In the genomic region with DNA sequence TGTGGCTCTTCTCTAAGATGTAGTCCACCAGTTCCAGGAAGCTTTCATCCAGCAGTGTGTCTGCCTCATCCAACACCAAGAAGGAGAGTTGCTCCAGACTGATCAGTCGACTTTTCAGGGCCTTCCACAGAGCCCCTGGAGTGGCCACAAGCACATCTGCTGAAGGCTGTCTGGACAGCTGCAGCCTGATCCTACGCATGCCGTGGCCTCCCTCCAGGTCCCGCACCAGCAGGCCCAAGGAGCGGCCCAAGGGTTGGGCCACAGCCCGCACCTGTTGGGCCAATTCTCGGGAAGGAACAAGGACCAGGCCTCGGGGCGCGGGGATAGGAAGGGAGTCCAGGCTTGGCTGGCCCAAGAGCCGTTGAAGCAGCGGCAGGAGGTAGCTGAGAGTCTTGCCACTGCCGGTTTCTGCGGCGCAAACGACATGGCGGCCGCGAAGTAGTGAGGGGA, we compare ENCODE assay signal across 8 cellular contexts. TPM values are rescaled to one million over a fixed set of nuclear protein-coding genes. Genes with fewer than 3 reads are reported as not detected.
A peak's percentile ranks its signal among the peaks of the same experiment; 100 is the strongest.
DNase-seq lines count a peak whose midpoint lies in the region; ATAC-seq and TF ChIP-seq lines count a peak whose summit lies in the region.

No MANE protein-coding gene starts in this region.

- H3K36me3 Mint-ChIP-seq in T-helper 17 cell (ENCODE audit: low read depth), result peaks cover 3% of the 10 kb centered on the region

- peak overlapping the region; percentile 100 for H3K4me3 Mint-ChIP-seq in T-helper 17 cell

- H3K9me3 ChIP-seq in T-helper 17 cell (ENCODE audit: control insufficient read depth, low read length, poor library complexity, severe bottlenecking) (no peaks in the 10 kb centered on the region), sigmoid colon (no peaks in the 10 kb centered on the region)

- H3K27ac ChIP-seq in foreskin keratinocyte (peak overlapping the region; percentile 79), sigmoid colon (peak overlapping the region; percentile 82 to 89 (median 84))

- intact Hi-C loops in Right ventricle myocardium superior (cut with DNase I), result no loop called here
- intact Hi-C loops in cardiac septum (cut with DNase I), result loop anchor here (5.0 kb wide), 1 partner anchor 130 kb away; the partner anchor contains the start of gene PSKH1
- intact Hi-C loops in sigmoid colon (cut with DNase I), result loop anchor here (10.0 kb wide), 1 partner anchor 218 kb away; the partner anchor contains the start of genes RANBP10 and TSNAXIP1

- H3K27me3 Mint-ChIP-seq in T-helper 17 cell, result no peaks in the 10 kb centered on the region

- no peak for TF ChIP-seq EP300 in sigmoid colon (IDR thresholded peaks at IDR 0.05)

- peak; percentile 13 for ATAC-seq in Right ventricle myocardium superior (ENCODE audit: poor library complexity)
- no peak for ATAC-seq in T-helper 17 cell
- no peak for ATAC-seq in foreskin keratinocyte

- peaks cover 18% of the 10 kb centered on the region for H3K4me1 Mint-ChIP-seq in T-helper 17 cell

- TF ChIP-seq POLR2A in sigmoid colon (IDR thresholded peaks at IDR 0.05), result no peak

- H3K4me3 ChIP-seq in sigmoid colon, result peak overlapping the region; percentile 72 to 97 (median 88)

- H3K4me1 ChIP-seq in foreskin keratinocyte, result peaks cover 8% of the 10 kb centered on the region
- H3K4me1 ChIP-seq in sigmoid colon, result peaks cover 0 to 30% (median 28%) of the 10 kb centered on the region in 4 donors

- H3K36me3 ChIP-seq in sigmoid colon, result peaks cover 0 to 7% (median 2%) of the 10 kb centered on the region in 4 donors

- TF ChIP-seq CTCF in foreskin keratinocyte (conservative IDR thresholded peaks at IDR 0.05) (no peak), sigmoid colon (IDR thresholded peaks at IDR 0.05) (no peak)

- 3 to 10% methylated on average over 19 of the region's 19 CpGs for WGBS in sigmoid colon, 2 donors

- DNase-seq in Right ventricle myocardium superior (no peak), cardiac septum (ENCODE audit: low spot score) (no peak), T-helper 17 cell (no peak), foreskin keratinocyte (no peak), sigmoid colon (no peak), NCI-H2081 treated with DMSO at 0.1 percent for 48 hours (lab: John Stamatoyannopoulos, UW) (no peak), NCI-H748 (lab: John Stamatoyannopoulos, UW; ENCODE audit: unreplicated experiment) (no peak), NCI-H524 (lab: John Stamatoyannopoulos, UW) (no peak)

- peak overlapping the region; percentile 97 for H3K27ac Mint-ChIP-seq in T-helper 17 cell

- H3K27me3 ChIP-seq in foreskin keratinocyte, result no peaks in the 10 kb centered on the region
- H3K27me3 ChIP-seq in sigmoid colon, result no peaks in the 10 kb centered on the region

RNA-seq across cellular contexts. Expression of gene DDX28, which starts 0.7 kb away (rescaled TPM):
- total RNA-seq in Right ventricle myocardium superior (7.2 TPM), cardiac septum (8.6 TPM), T-helper 17 cell (10 to 100 TPM; 13.2 to 14.8 TPM), foreskin keratinocyte (16.9 and 17.0 TPM in 2 replicates), sigmoid colon (1 to 10 TPM; 5.0 to 6.9 (median 5.8) TPM)
- polyA plus RNA-seq in foreskin keratinocyte (16.1 and 16.5 TPM in 2 replicates), sigmoid colon (10 to 100 TPM in 1 of 3 donors, 1 to 10 TPM in 2; 3.0 to 12.8 (median 5.1) TPM)

RNA-seq across cellular contexts. Expression of gene DUS2, which starts 0.8 kb away (rescaled TPM):
- total RNA-seq in Right ventricle myocardium superior (5.7 TPM), cardiac septum (6.4 TPM), T-helper 17 cell (10 to 100 TPM; 12.0 to 12.3 TPM), foreskin keratinocyte (26.6 and 27.9 TPM in 2 replicates), sigmoid colon (1 to 10 TPM; 3.6 to 7.3 (median 5.3) TPM)
- polyA plus RNA-seq in foreskin keratinocyte (23.0 and 23.6 TPM in 2 replicates), sigmoid colon (10 to 100 TPM in 1 of 3 donors, 1 to 10 TPM in 2; 6.6 to 17.3 (median 7.4) TPM)

RNA-seq across cellular contexts. Expression of gene DPEP2NB, which starts 6.6 kb away (rescaled TPM):
- total RNA-seq in Right ventricle myocardium superior, result not detected
- total RNA-seq in cardiac septum, result not detected
- total RNA-seq in T-helper 17 cell, result not detected
- not detected in 2 replicates for total RNA-seq in foreskin keratinocyte
- polyA plus RNA-seq in foreskin keratinocyte, result not detected in 2 replicates
- total RNA-seq in sigmoid colon, result not detected
- polyA plus RNA-seq in sigmoid colon, result not detected

RNA-seq across cellular contexts. Expression of gene DPEP2, which starts 23.0 kb away (rescaled TPM):
- 1.1 TPM for total RNA-seq in Right ventricle myocardium superior
- 0.78 TPM for total RNA-seq in cardiac septum
- 10 to 100 TPM; 42.7 to 51.2 TPM for total RNA-seq in T-helper 17 cell
- total RNA-seq in foreskin keratinocyte, result not detected in 2 replicates
- 0.04 TPM in 1 of 2 replicates, not detected in the other for polyA plus RNA-seq in foreskin keratinocyte
- 1 to 10 TPM; 2.1 to 3.9 (median 3.1) TPM for total RNA-seq in sigmoid colon
- 10 to 100 TPM in 1 of 3 donors, 1 to 10 TPM in 1, under 1 TPM in 1; 0.69 to 11.9 (median 1.2) TPM for polyA plus RNA-seq in sigmoid colon

RNA-seq across cellular contexts. Expression of gene DPEP3, which starts 42.0 kb away (rescaled TPM):
- total RNA-seq in Right ventricle myocardium superior, result not detected
- not detected for total RNA-seq in cardiac septum
- under 1 TPM; 0.22 to 0.68 TPM for total RNA-seq in T-helper 17 cell
- total RNA-seq in foreskin keratinocyte, result not detected in 2 replicates
- not detected in 2 replicates for polyA plus RNA-seq in foreskin keratinocyte
- total RNA-seq in sigmoid colon, result under 1 TPM in 1 of 4 donors, not detected in 3; 0.27 TPM
- polyA plus RNA-seq in sigmoid colon, result under 1 TPM in 2 of 3 donors, not detected in 1; 0.09 to 0.46 TPM
